Comparison of ENCODE assay signal across 13 cellular contexts in genomic region chr5:133962801-133963476, GRCh38. TPM values are rescaled to one million over a fixed set of nuclear protein-coding genes. Genes with fewer than 3 reads are reported as not detected.
DNase-seq lines count a peak whose midpoint lies in the region; ATAC-seq and TF ChIP-seq lines count a peak whose summit lies in the region.
"Had no signal": no experiment of that assay in that cellular context is flagged by ENCODE, and none has a peak within 500 bp of the region (broad histone marks: within the 10 kb centered on the region; RNA-seq: fewer than 3 reads in every experiment).

No MANE protein-coding gene starts in this region.

- H3K36me3 Mint-ChIP-seq in activated naive CD8-positive, alpha-beta T cell treated with anti-CD3 and anti-CD28 coated beads for 36 hours: peaks cover 55% of the 10 kb centered on the region
- peaks cover 10% of the 10 kb centered on the region for H3K36me3 Mint-ChIP-seq in neural progenitor cell

- H3K4me3 Mint-ChIP-seq in activated naive CD8-positive, alpha-beta T cell treated with anti-CD3 and anti-CD28 coated beads for 36 hours: peak overlapping the region; percentile 57
- H3K4me3 Mint-ChIP-seq in neural progenitor cell: no peak overlapping the region

- peak overlapping the region; percentile 91 for H3K27ac Mint-ChIP-seq in activated naive CD8-positive, alpha-beta T cell treated with anti-CD3 and anti-CD28 coated beads for 36 hours
- no peak overlapping the region for H3K27ac Mint-ChIP-seq in neural progenitor cell

- no peaks in the 10 kb centered on the region for H3K27me3 Mint-ChIP-seq in activated naive CD8-positive, alpha-beta T cell treated with anti-CD3 and anti-CD28 coated beads for 36 hours
- peaks cover 7% of the 10 kb centered on the region for H3K27me3 Mint-ChIP-seq in neural progenitor cell (ENCODE audit: insufficient read depth, low read depth)

- peak overlapping the region; percentile 50 for H3K27ac ChIP-seq in ACC112 (ENCODE audit: low read depth, low read length)
- no peak overlapping the region for H3K27ac ChIP-seq in neural progenitor cell
- H3K27ac ChIP-seq: hepatocyte had no signal

- H3K9me3 Mint-ChIP-seq in activated naive CD8-positive, alpha-beta T cell treated with anti-CD3 and anti-CD28 coated beads for 36 hours: peaks cover 8% of the 10 kb centered on the region
- no peaks in the 10 kb centered on the region for H3K9me3 Mint-ChIP-seq in neural progenitor cell

- no peak for ATAC-seq in esophagus mucosa
- ATAC-seq: mucosa of descending colon had no signal

- peak; percentile 42 for DNase-seq in GM04503 (ENCODE audit: low read depth)
- no peak for DNase-seq in activated naive CD8-positive, alpha-beta T cell treated with anti-CD3 and anti-CD28 coated beads for 36 hours
- peak; percentile 59 for DNase-seq in kidney glomerular epithelial cell (lab: John Stamatoyannopoulos, UW)
- no peak for DNase-seq in midbrain (lab: John Stamatoyannopoulos, UW)
- DNase-seq in neural progenitor cell (ENCODE audit: low spot score): no peak
- no peak for DNase-seq in stimulated activated CD4-positive, alpha-beta T cell treated with anti-CD3 and anti-CD28 coated beads, Interleukin-15, amount 100 ng/mL, for 24 hours
- DNase-seq: activated CD8-positive, alpha-beta memory T cell treated with anti-CD3 and anti-CD28 coated beads, Interleukin-2, amount 50 U/mL, for 48 hours; Calu3; mucosa of descending colon; NCI-H510A had no signal

- H2AFZ ChIP-seq in ACC112 (ENCODE audit: low read length, unreplicated experiment) (no peak overlapping the region), neural progenitor cell (replicated peaks) (no peak overlapping the region)
- H2AFZ ChIP-seq: hepatocyte had no signal

- H3K36me3 ChIP-seq in ACC112 (ENCODE audit: insufficient read depth, low read length): peaks cover 26% of the 10 kb centered on the region
- no peaks in the 10 kb centered on the region for H3K36me3 ChIP-seq in neural progenitor cell

- peaks cover 5% of the 10 kb centered on the region for H4K20me1 ChIP-seq in neural progenitor cell (ENCODE audit: low read depth)

- H3K9ac ChIP-seq in neural progenitor cell: no peak overlapping the region

- H3K4me3 ChIP-seq in ACC112 (ENCODE audit: low read depth, low read length): no peak overlapping the region
- H3K4me3 ChIP-seq in neural progenitor cell: no peak overlapping the region
- H3K4me3 ChIP-seq: hepatocyte, mucosa of descending colon had no signal

- TF ChIP-seq CTCF in neural progenitor cell (IDR thresholded peaks at IDR 0.05): no peak

- H3K79me2 ChIP-seq in ACC112 (ENCODE audit: control insufficient read depth, insufficient read depth, low read length, unreplicated experiment): peaks cover 75% of the 10 kb centered on the region
- H3K79me2 ChIP-seq in neural progenitor cell (ENCODE audit: low read depth): peaks cover 82% of the 10 kb centered on the region

- no peaks in the 10 kb centered on the region for H3F3A ChIP-seq in neural progenitor cell (ENCODE audit: low read depth)

- H3K4me1 Mint-ChIP-seq in activated naive CD8-positive, alpha-beta T cell treated with anti-CD3 and anti-CD28 coated beads for 36 hours: peaks cover 59% of the 10 kb centered on the region
- peaks cover 10% of the 10 kb centered on the region for H3K4me1 Mint-ChIP-seq in neural progenitor cell

- no peaks in the 10 kb centered on the region for H3K9me3 ChIP-seq in neural progenitor cell (ENCODE audit: low read depth)

- no peak overlapping the region for H3K4me2 ChIP-seq in neural progenitor cell
- H3K4me2 ChIP-seq: hepatocyte had no signal

- H3K27me3 ChIP-seq in ACC112 (ENCODE audit: insufficient read depth, low read length) (no peaks in the 10 kb centered on the region), neural progenitor cell (no peaks in the 10 kb centered on the region)
- H3K27me3 ChIP-seq: hepatocyte had no signal

- H3K4me1 ChIP-seq in ACC112 (ENCODE audit: control insufficient read depth, insufficient read depth, low read length, unreplicated experiment): peaks cover 27% of the 10 kb centered on the region
- H3K4me1 ChIP-seq in neural progenitor cell: peaks cover 10% of the 10 kb centered on the region

RNA-seq across cellular contexts. Expression of gene C5orf15, which starts 5.5 kb away (rescaled TPM):
- 10 to 100 TPM; 33.4 to 33.8 TPM for total RNA-seq in activated naive CD8-positive, alpha-beta T cell treated with anti-CD3 and anti-CD28 coated beads for 36 hours
- total RNA-seq in esophagus mucosa: 14.3 TPM
- 71.0 and 120 TPM in 2 replicates for total RNA-seq in neural progenitor cell (ENCODE audit: low replicate concordance)

RNA-seq across cellular contexts. Expression of gene VDAC1, which starts 41.8 kb away (rescaled TPM):
- 100 to 1,000 TPM; 539 to 540 TPM for total RNA-seq in activated naive CD8-positive, alpha-beta T cell treated with anti-CD3 and anti-CD28 coated beads for 36 hours
- total RNA-seq in esophagus mucosa (154 TPM), neural progenitor cell (ENCODE audit: low replicate concordance) (179 and 224 TPM in 2 replicates)

Comparison
In these comparisons a context has a peak if more than half of its experiments do, and no peak if none do; other contexts are left out.
1. DNase-seq: peak in GM04503 (single experiment) and kidney glomerular epithelial cell (single experiment); none in activated naive CD8-positive, alpha-beta T cell treated with anti-CD3 and anti-CD28 coated beads for 36 hours (single experiment), midbrain (single experiment), neural progenitor cell (single experiment) and stimulated activated CD4-positive, alpha-beta T cell treated with anti-CD3 and anti-CD28 coated beads, Interleukin-15, amount 100 ng/mL, for 24 hours (single experiment).